Comparison of ENCODE assay signal across 2 cellular contexts in genomic region chr2:133972297-133972696, GRCh38.
TF ChIP-seq lines count a peak whose summit lies in the region.

No MANE protein-coding gene starts in this region.

TF ChIP-seq in HepG2, 621 proteins besides CTCF, POLR2A, EP300 and RAD21:
- TF ChIP-seq FOXJ3 (CRISPR knock-in tag; IDR thresholded peaks at IDR 0.05; ENCODE audit: borderline replicate concordance) (no peak), CREB1 (IDR thresholded peaks at IDR 0.05) (peak; percentile 52), CREB1 (CRISPR knock-in tag; IDR thresholded peaks at IDR 0.05) (no peak), ZNF629 (CRISPR knock-in tag; conservative IDR thresholded peaks at IDR 0.05) (peak; percentile 86), ZBTB44 (CRISPR knock-in tag; IDR thresholded peaks at IDR 0.05) (no peak), HBP1 (CRISPR knock-in tag; IDR thresholded peaks at IDR 0.05; ENCODE audit: low read depth) (no peak), ZNF773 (CRISPR knock-in tag; IDR thresholded peaks at IDR 0.05; ENCODE audit: borderline replicate concordance) (no peak), ZNF737 (CRISPR knock-in tag; IDR thresholded peaks at IDR 0.05; ENCODE audit: borderline replicate concordance) (no peak)
TF ChIP-seq in HepG2: peak in this region for 2.

TF ChIP-seq in WTC11, 78 proteins besides CTCF, POLR2A, EP300 and RAD21:
- TF ChIP-seq TCF7 (CRISPR knock-in tag; IDR thresholded peaks at IDR 0.05; ENCODE audit: low read depth) = no peak
- no peak for TF ChIP-seq ZNF512 (CRISPR knock-in tag; IDR thresholded peaks at IDR 0.05; ENCODE audit: borderline replicate concordance)
- no peak for TF ChIP-seq ZNF317 (CRISPR knock-in tag; IDR thresholded peaks at IDR 0.05; ENCODE audit: borderline replicate concordance, low read depth)
- 0 out of 2 replicates have a peak, but pooled peaks have one; percentile 6 for TF ChIP-seq GTF2I (CRISPR knock-in tag; conservative IDR thresholded peaks at IDR 0.05)
- no peak for TF ChIP-seq ZNF219 (CRISPR knock-in tag; IDR thresholded peaks at IDR 0.05; ENCODE audit: borderline replicate concordance)
- TF ChIP-seq ZNF138 (CRISPR knock-in tag; conservative IDR thresholded peaks at IDR 0.05) = no peak
